In the genomic region with DNA sequence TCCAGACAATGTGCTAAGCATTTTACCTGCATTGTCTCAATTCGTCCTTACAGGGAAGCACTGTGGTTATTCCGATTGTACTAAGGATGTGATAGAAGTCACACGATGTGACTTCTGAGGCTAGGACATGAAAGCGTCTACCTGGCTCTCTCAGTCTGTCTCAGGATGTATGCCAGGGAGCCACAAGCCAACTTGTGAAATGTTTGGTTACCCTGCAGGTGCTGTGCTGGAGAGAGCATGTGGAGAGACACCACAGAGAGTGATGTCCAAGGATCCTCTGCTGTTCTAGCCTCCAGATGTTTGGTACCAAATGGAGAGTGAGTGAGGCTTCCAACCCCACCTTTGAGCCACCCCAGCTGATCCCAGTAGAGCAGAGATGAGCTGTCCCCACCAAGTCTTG, we compare ENCODE assay signal across 19 cellular contexts.
DNase-seq lines count a peak whose midpoint lies in the region; ATAC-seq and TF ChIP-seq lines count a peak whose summit lies in the region.
"Had no signal": no experiment of that assay in that cellular context is flagged by ENCODE, and none has a peak within 500 bp of the region (broad histone marks: within the 10 kb centered on the region; RNA-seq: fewer than 3 reads in every experiment).

No MANE protein-coding gene starts in this region.

- no peak overlapping the region for H3K9ac ChIP-seq in HCT116 (ENCODE audit: low read length)
- H3K9ac ChIP-seq: GM23248, KMS-11 had no signal

- H3K4me1 ChIP-seq in HCT116 (ENCODE audit: control insufficient read depth in 1 of 2, insufficient read depth in 2 of 2, low read length in 2 of 2) = peaks cover 24 to 34% of the 10 kb centered on the region in 2 experiments
- H3K4me1 ChIP-seq in Panc1 (ENCODE audit: control insufficient read depth, insufficient read depth, low read length) = 0 out of 2 replicates have a peak, but pooled peaks cover 3% of the 10 kb centered on the region
- H3K4me1 ChIP-seq in right cardiac atrium (ENCODE audit: control insufficient read depth, insufficient read depth, low read length) = peaks cover 6% of the 10 kb centered on the region
- H3K4me1 ChIP-seq: HAP-1 had no signal

- intact Hi-C loops in HCT116 (cut with micrococcal nuclease) = loop anchor here (5.0 kb wide), 1 partner anchor 132 kb away; no protein-coding TSS in a partner anchor
- intact Hi-C loops in Panc1 (cut with micrococcal nuclease; ENCODE audit: unreplicated experiment) = no loop called here
- intact Hi-C loops in right cardiac atrium (cut with DNase I) = loop anchor here in 1 of 4 donors (10.0 kb wide), 1 partner anchor 54 kb away; no protein-coding TSS in a partner anchor
- intact Hi-C loops in head of caudate nucleus (cut with DNase I) = no loop called here

- no peak overlapping the region for H3K27ac ChIP-seq in HCT116 (ENCODE audit: low read depth, low read length)
- no peak overlapping the region for H3K27ac ChIP-seq in Panc1 (ENCODE audit: low read length)
- H3K27ac ChIP-seq in right cardiac atrium (ENCODE audit: low read length) = peak overlapping the region; percentile 32
- H3K27ac ChIP-seq: C4-2B, KMS-11 had no signal

- no peaks in the 10 kb centered on the region for H4K20me1 ChIP-seq in HCT116 (ENCODE audit: insufficient read depth)

- H3K36me3 Mint-ChIP-seq in activated T-cell treated with anti-CD3 and anti-CD28 coated beads, Interleukin-2, amount 50 U/mL, for 72 hours (ENCODE audit: insufficient read depth in 2 of 2) = no peaks in the 10 kb centered on the region
- H3K36me3 Mint-ChIP-seq: CD8-positive, alpha-beta memory T cell had no signal

- H3K4me3 ChIP-seq in HCT116 (replicated peaks in 1 of 2; ENCODE audit: low read depth in 1 of 2, low read length in 2 of 2) = no peak overlapping the region
- H3K4me3 ChIP-seq in Panc1 (ENCODE audit: low read depth in 2 of 2, low read length in 2 of 2) = no peak overlapping the region
- H3K4me3 ChIP-seq in right cardiac atrium (ENCODE audit: low read length) = no peak overlapping the region
- H3K4me3 ChIP-seq: GM23248, HAP-1 had no signal

- TF ChIP-seq CTCF in HCT116 (IDR thresholded peaks at IDR 0.05 in 2 of 3, conservative IDR thresholded peaks at IDR 0.05 in 1 of 3; ENCODE audit: borderline replicate concordance in 1 of 3, insufficient read depth in 1 of 3, low read depth in 2 of 3, low read length in 2 of 3) (no peak), Panc1 (IDR thresholded peaks at IDR 0.05) (no peak)

- CTCF ChIA-PET in HCT116 (lab: Charles Lee) = interaction anchor here (1.0 to 2.7 kb wide), 4 partner anchors 7 to 537 kb away, joined by 3 to 10 read pairs (median 3); no protein-coding TSS in a partner anchor
- CTCF ChIA-PET in Panc1 (lab: Charles Lee) = no interaction called here

- H3K36me3 ChIP-seq in HCT116 (ENCODE audit: control insufficient read depth in 1 of 2, insufficient read depth in 2 of 2, low read length in 2 of 2) = no peaks in the 10 kb centered on the region
- no peaks in the 10 kb centered on the region for H3K36me3 ChIP-seq in Panc1 (ENCODE audit: control insufficient read depth, insufficient read depth, low read length)
- H3K36me3 ChIP-seq: HAP-1 had no signal

- in situ Hi-C loops in Panc1 (cut with HindIII; ENCODE audit: low pct_unique_long_range_greater_than_20kb, low sequenced_read_pairs) (no loop called here), ACHN (cut with HindIII; ENCODE audit: low pct_ligation_motif_present, low pct_unique_long_range_greater_than_20kb, low sequenced_read_pairs) (no loop called here)

- peak overlapping the region; percentile 52 for H3K4me2 ChIP-seq in HCT116 (ENCODE audit: low read length)
- H3K4me2 ChIP-seq: KMS-11 had no signal

- H2AFZ ChIP-seq in HCT116 (ENCODE audit: low read depth, low read length, poor library complexity, severe bottlenecking) = no peak overlapping the region

- H3K9me3 ChIP-seq in HCT116 (ENCODE audit: control insufficient read depth in 1 of 2, insufficient read depth in 1 of 2, low read depth in 1 of 2, low read length in 2 of 2) = no peaks in the 10 kb centered on the region
- H3K9me3 ChIP-seq in Panc1 (ENCODE audit: control insufficient read depth, insufficient read depth, low read depth, low read length) = no peaks in the 10 kb centered on the region
- H3K9me3 ChIP-seq in right cardiac atrium (ENCODE audit: control insufficient read depth, low read length) = no peaks in the 10 kb centered on the region
- H3K9me3 ChIP-seq: HAP-1 had no signal

- no peak overlapping the region for H3K4me3 Mint-ChIP-seq in activated T-cell treated with anti-CD3 and anti-CD28 coated beads, Interleukin-2, amount 50 U/mL, for 72 hours
- H3K4me3 Mint-ChIP-seq: CD8-positive, alpha-beta memory T cell had no signal

- H3K27me3 ChIP-seq in HCT116 (ENCODE audit: insufficient read depth, low read length) (no peaks in the 10 kb centered on the region), Panc1 (ENCODE audit: control insufficient read depth, insufficient read depth, low read length) (no peaks in the 10 kb centered on the region), right cardiac atrium (ENCODE audit: control insufficient read depth, insufficient read depth) (no peaks in the 10 kb centered on the region)

- POLR2A ChIA-PET in HCT116 (lab: Charles Lee) = interaction anchor here (1.0 kb wide), 1 partner anchor 18 kb away, joined by 3 read pairs; no protein-coding TSS in a partner anchor
- POLR2A ChIA-PET in Panc1 (lab: Charles Lee) = no interaction called here

- BruUV-seq in HCT116 (replicated peaks; lab: Mats Ljungman, UMichigan) (no TSS peak), Panc1 (replicated peaks; lab: Mats Ljungman, UMichigan) (no TSS peak)

- peaks cover 86% of the 10 kb centered on the region for H3K27me3 Mint-ChIP-seq in activated T-cell treated with anti-CD3 and anti-CD28 coated beads, Interleukin-2, amount 50 U/mL, for 72 hours (ENCODE audit: low read depth)

- no peaks in the 10 kb centered on the region for H3K9me2 ChIP-seq in HCT116 (ENCODE audit: insufficient read depth)

- ATAC-seq in HCT116 = peak; percentile 34
- ATAC-seq in Panc1 = 0 out of 2 replicates have a peak, but pooled peaks have one; percentile 33
- no peak for ATAC-seq in right cardiac atrium
- no peak for ATAC-seq in activated T-cell treated with anti-CD3 and anti-CD28 coated beads, Interleukin-2, amount 50 U/mL, for 72 hours (replicated peaks in 1 of 2)

- peak; percentile 49 for DNase-seq in activated CD8-positive, alpha-beta memory T cell treated with anti-CD3 and anti-CD28 coated beads for 24 hours
- DNase-seq in activated CD8-positive, alpha-beta memory T cell treated with anti-CD3 and anti-CD28 coated beads, Interleukin-2, amount 50 U/mL, for 48 hours = no peak
- DNase-seq in HCT116 (ENCODE audit: low read depth, low spot score) (no peak), Panc1 (ENCODE audit: low read depth, low spot score) (no peak), right cardiac atrium (no peak), ACHN (no peak), head of caudate nucleus (no peak)
- no peak for DNase-seq in activated T-cell treated with anti-CD3 and anti-CD28 coated beads, Interleukin-2, amount 50 U/mL, for 72 hours
- DNase-seq: CD8-positive, alpha-beta memory T cell; DMS153; NCI-H1105; NCI-H146; NCI-H2029; NCI-H510A treated with DMSO at 0.1 percent for 48 hours; NCI-H774 had no signal

- peaks cover 8% of the 10 kb centered on the region for H3K4me1 Mint-ChIP-seq in activated T-cell treated with anti-CD3 and anti-CD28 coated beads, Interleukin-2, amount 50 U/mL, for 72 hours (ENCODE audit: low read depth)

- no peaks in the 10 kb centered on the region for H3K9me3 Mint-ChIP-seq in activated T-cell treated with anti-CD3 and anti-CD28 coated beads, Interleukin-2, amount 50 U/mL, for 72 hours
- H3K9me3 Mint-ChIP-seq: CD8-positive, alpha-beta memory T cell had no signal

- TF ChIP-seq RAD21 in HCT116 (IDR thresholded peaks at IDR 0.05; ENCODE audit: low read depth) = no peak

- H3K79me2 ChIP-seq in HCT116 (ENCODE audit: insufficient read depth, low read length) = no peaks in the 10 kb centered on the region

- 79% methylated on average over 4 of the region's 4 CpGs for WGBS in right cardiac atrium

- RAD21 ChIA-PET in HCT116 (lab: Charles Lee; ENCODE audit: low non-redundant PET in 1 of 2, low total read pairs in 2 of 2, uncharacterized antibody in 2 of 2, unreplicated experiment in 2 of 2) = no interaction called here

- TF ChIP-seq POLR2A in HCT116 (IDR thresholded peaks at IDR 0.05; ENCODE audit: borderline replicate concordance, extremely low read depth, insufficient read depth, insufficient read length) = no peak

- H3K27ac Mint-ChIP-seq in activated T-cell treated with anti-CD3 and anti-CD28 coated beads, Interleukin-2, amount 50 U/mL, for 72 hours = no peak overlapping the region

TF ChIP-seq in HCT116, 20 proteins besides CTCF, POLR2A, EP300 and RAD21:
- TF ChIP-seq YY1 (IDR thresholded peaks at IDR 0.05; ENCODE audit: extremely low read depth, insufficient replicate concordance, low read depth, low read length) = no peak
- no peak for TF ChIP-seq SRF (IDR thresholded peaks at IDR 0.05; ENCODE audit: low read depth)
- no peak for TF ChIP-seq FOSL1 (IDR thresholded peaks at IDR 0.05; ENCODE audit: low read depth)
- TF ChIP-seq CBX3 (IDR thresholded peaks at IDR 0.05; ENCODE audit: low read depth) = no peak
TF ChIP-seq in HCT116: peak in this region for 0.

Comparison
In these comparisons a context has a peak if more than half of its experiments do, and no peak if none do; other contexts are left out.
1. ATAC-seq: peak in HCT116 (single experiment) and Panc1 (single experiment); none in right cardiac atrium (0 of 2) and activated T-cell treated with anti-CD3 and anti-CD28 coated beads, Interleukin-2, amount 50 U/mL, for 72 hours (0 of 2).